Comparison of ENCODE assay signal across 8 cellular contexts in the genomic region with DNA sequence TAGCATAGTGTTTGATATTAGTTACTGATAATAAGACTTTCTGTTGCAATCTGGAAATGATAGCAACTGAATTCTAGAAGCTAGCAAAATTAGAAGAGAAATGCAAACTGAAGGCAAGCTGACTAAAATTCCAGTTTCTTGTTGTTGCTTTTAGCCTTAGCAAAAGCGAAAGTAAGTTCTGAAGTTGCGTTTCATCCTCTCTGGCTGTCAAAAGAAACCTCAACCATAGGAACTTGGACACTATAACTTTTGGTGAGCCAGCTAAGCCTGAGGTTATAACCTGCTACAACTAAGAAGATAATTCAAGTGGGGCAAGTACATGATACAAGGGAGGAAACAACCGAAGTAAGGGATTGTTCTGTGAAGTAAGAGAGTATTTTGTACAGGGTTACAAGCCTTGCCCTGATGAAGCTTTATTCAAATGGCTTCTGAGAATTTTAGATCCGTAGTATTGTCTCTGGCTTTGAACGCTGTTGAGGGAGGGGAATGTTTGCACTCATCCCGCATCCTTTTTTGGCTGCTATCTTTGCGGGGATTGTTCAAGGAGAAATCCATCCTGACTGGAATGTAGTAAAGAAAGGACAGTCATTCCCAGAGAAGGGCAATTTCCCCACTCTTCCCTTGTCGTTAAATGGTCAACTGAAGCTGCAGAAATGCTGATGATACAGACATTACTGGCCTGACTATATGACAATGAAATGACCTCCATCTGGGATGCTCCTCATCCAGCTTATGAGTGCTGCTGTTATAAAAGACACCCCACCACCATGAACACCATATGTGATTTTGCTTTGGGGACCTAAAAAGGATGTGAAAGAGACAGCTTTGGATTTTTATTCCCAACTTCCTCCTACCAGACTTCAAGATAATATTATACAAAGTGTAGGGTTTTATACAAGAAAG. TPM values are rescaled to one million over a fixed set of nuclear protein-coding genes. Genes with fewer than 3 reads are reported as not detected.
DNase-seq lines count a peak whose midpoint lies in the region; ATAC-seq and TF ChIP-seq lines count a peak whose summit lies in the region.

No MANE protein-coding gene starts in this region.

- peaks cover 20 to 29% (median 21%) of the 10 kb centered on the region in 4 donors for H3K4me1 Mint-ChIP-seq in CD4-positive, CD25-positive, alpha-beta regulatory T cell

- peaks cover 0 to 2% (median 0%) of the 10 kb centered on the region in 7 donors for H3K9me3 Mint-ChIP-seq in CD4-positive, CD25-positive, alpha-beta regulatory T cell

- ATAC-seq in CD4-positive, CD25-positive, alpha-beta regulatory T cell (ENCODE audit: low read depth in 2 of 2) = peak; percentile 66 to 75
- ATAC-seq in GM19463 (IDR thresholded peaks at IDR 0.05; ENCODE audit: unreplicated experiment) (peak; percentile 85), HG03521 (IDR thresholded peaks at IDR 0.05; ENCODE audit: unreplicated experiment) (peak; percentile 81)

- no peaks in the 10 kb centered on the region for H3K27me3 Mint-ChIP-seq in CD4-positive, CD25-positive, alpha-beta regulatory T cell

- peaks cover 5% of the 10 kb centered on the region for H3K4me1 ChIP-seq in CD4-positive, CD25-positive, alpha-beta regulatory T cell (ENCODE audit: control insufficient read depth, insufficient read depth, low read length, poor library complexity, severe bottlenecking)
- no peaks in the 10 kb centered on the region for H3K4me1 ChIP-seq in rectal smooth muscle tissue (ENCODE audit: control insufficient read depth, insufficient read depth, low read length)

- H3K36me3 Mint-ChIP-seq in CD4-positive, CD25-positive, alpha-beta regulatory T cell = peaks cover 9% of the 10 kb centered on the region

- H3K36me3 ChIP-seq in CD4-positive, CD25-positive, alpha-beta regulatory T cell (ENCODE audit: control insufficient read depth, insufficient read depth, low read length) = no peaks in the 10 kb centered on the region
- no peaks in the 10 kb centered on the region for H3K36me3 ChIP-seq in rectal smooth muscle tissue (ENCODE audit: control insufficient read depth, insufficient read depth, low read length)

- H3K9me3 ChIP-seq in CD4-positive, CD25-positive, alpha-beta regulatory T cell (ENCODE audit: control insufficient read depth in 2 of 2, low read length in 2 of 2) = no peaks in the 10 kb centered on the region

- peak overlapping the region; percentile 74 for H3K4me3 ChIP-seq in CD4-positive, CD25-positive, alpha-beta regulatory T cell (ENCODE audit: low read depth, low read length)
- H3K4me3 ChIP-seq in cardiac fibroblast (replicated peaks in 1 of 2; ENCODE audit: low read depth in 2 of 2, low read length in 2 of 2) = peak overlapping the region in 1 of 2 donors; percentile 38
- H3K4me3 ChIP-seq in rectal smooth muscle tissue (ENCODE audit: low read length) = peak overlapping the region; percentile 49

- H3K27ac Mint-ChIP-seq in CD4-positive, CD25-positive, alpha-beta regulatory T cell = peak overlapping the region; percentile 87 to 91 (median 89)

- peak overlapping the region; percentile 11 for H3K27ac ChIP-seq in CD4-positive, CD25-positive, alpha-beta regulatory T cell (ENCODE audit: insufficient read depth, low read length, poor library complexity, severe bottlenecking)
- H3K27ac ChIP-seq in rectal smooth muscle tissue (ENCODE audit: low read depth, low read length) = peak overlapping the region; percentile 41

- H3K4me3 Mint-ChIP-seq in CD4-positive, CD25-positive, alpha-beta regulatory T cell = peak overlapping the region; percentile 50 to 88 (median 81)

- TF ChIP-seq CTCF in cardiac fibroblast (IDR thresholded peaks at IDR 0.05; ENCODE audit: low read depth, low read length) = no peak

- DNase-seq in CD4-positive, CD25-positive, alpha-beta regulatory T cell = peak in 2 of 3 donors; percentile 31 to 68
- peak; percentile 35 to 44 for DNase-seq in cardiac fibroblast (ENCODE audit: low read depth in 2 of 2)
- DNase-seq in GDM1 (lab: John Stamatoyannopoulos, UW) = no peak
- DNase-seq in activated CD4-positive, alpha-beta T cell treated with anti-CD3 and anti-CD28 coated beads, Interleukin-2, amount 50 U/mL, for 48 hours = no peak
- DNase-seq in stimulated activated CD4-positive, alpha-beta T cell treated with anti-CD3 and anti-CD28 coated beads, Interleukin-4, amount 100 ng/mL, for 4 hours = no peak

- H3K9ac ChIP-seq in rectal smooth muscle tissue (ENCODE audit: low read length) = no peak overlapping the region

- no peaks in the 10 kb centered on the region for H3K27me3 ChIP-seq in CD4-positive, CD25-positive, alpha-beta regulatory T cell (ENCODE audit: control insufficient read depth, insufficient read depth, low read length)
- no peaks in the 10 kb centered on the region for H3K27me3 ChIP-seq in rectal smooth muscle tissue (ENCODE audit: control insufficient read depth, insufficient read depth, low read length)

RNA-seq across cellular contexts. Expression of gene TMX3, which starts 7.0 kb away (rescaled TPM):
- 51.2 TPM for total RNA-seq in CD4-positive, CD25-positive, alpha-beta regulatory T cell
- polyA plus RNA-seq in CD4-positive, CD25-positive, alpha-beta regulatory T cell = 10 to 100 TPM; 17.6 to 25.0 (median 20.9) TPM

Comparison
In these comparisons a context has a peak if more than half of its experiments do, and no peak if none do; other contexts are left out.
1. DNase-seq: peak in CD4-positive, CD25-positive, alpha-beta regulatory T cell (2 of 3) and cardiac fibroblast (2 of 2); none in GDM1 (single experiment), activated CD4-positive, alpha-beta T cell treated with anti-CD3 and anti-CD28 coated beads, Interleukin-2, amount 50 U/mL, for 48 hours (0 of 2) and stimulated activated CD4-positive, alpha-beta T cell treated with anti-CD3 and anti-CD28 coated beads, Interleukin-4, amount 100 ng/mL, for 4 hours (0 of 2).
2. Peak in every context shown above with its lines, with median percentiles within 50 percentile points of each other: ATAC-seq.